8 cellular contexts compared by ENCODE assay signal in genomic region chr1:223081181-223081994, GRCh38.
A peak's percentile ranks its signal among the peaks of the same experiment; 100 is the strongest.
DNase-seq lines count a peak whose midpoint lies in the region; ATAC-seq and TF ChIP-seq lines count a peak whose summit lies in the region.

No MANE protein-coding gene starts in this region.

- peak; percentile 95 for ATAC-seq in RWPE2 (ENCODE audit: low read depth)

- no peak overlapping the region for H2BK15ac ChIP-seq in neuronal stem cell (ENCODE audit: low read length)

- no peak overlapping the region for H3K27ac ChIP-seq in RWPE2 (ENCODE audit: poor library complexity, severe bottlenecking)
- H3K27ac ChIP-seq in neuronal stem cell (replicated peaks; ENCODE audit: low read length), result peak overlapping the region; percentile 41
- peak overlapping the region; percentile 53 for H3K27ac ChIP-seq in stomach smooth muscle (ENCODE audit: low read length)

- no peaks in the 10 kb centered on the region; the same call in 1 of the 2 replicates for H3K27me3 ChIP-seq in H7 (ENCODE audit: control insufficient read depth, insufficient read depth, low read length)
- H3K27me3 ChIP-seq in RWPE2 (ENCODE audit: insufficient read depth, poor library complexity, severe bottlenecking), result no peaks in the 10 kb centered on the region
- H3K27me3 ChIP-seq in neuronal stem cell (ENCODE audit: control insufficient read depth in 3 of 3, insufficient read depth in 3 of 3, low read depth in 1 of 3, low read length in 3 of 3), result peaks cover 0 to 4% (median 0%) of the 10 kb centered on the region in 3 experiments
- no peaks in the 10 kb centered on the region for H3K27me3 ChIP-seq in stomach smooth muscle (ENCODE audit: control insufficient read depth in 1 of 2, insufficient read depth in 2 of 2, low read length in 2 of 2)

- no peak overlapping the region for H3K9ac ChIP-seq in neuronal stem cell (ENCODE audit: low read depth, low read length, poor library complexity)
- peak overlapping the region in 1 of 2 donors; percentile 58 for H3K9ac ChIP-seq in stomach smooth muscle (ENCODE audit: low read length in 2 of 2)

- H3K9me3 ChIP-seq in RWPE2 (ENCODE audit: severe bottlenecking), result no peaks in the 10 kb centered on the region
- no peaks in the 10 kb centered on the region for H3K9me3 ChIP-seq in neuronal stem cell (replicated peaks in 1 of 2; ENCODE audit: control insufficient read depth in 2 of 2, insufficient read depth in 1 of 2, low read depth in 1 of 2, low read length in 2 of 2)
- no peaks in the 10 kb centered on the region for H3K9me3 ChIP-seq in stomach smooth muscle (ENCODE audit: control insufficient read depth in 2 of 2, low read length in 2 of 2)

- DNase-seq in ELR (ENCODE audit: low read depth) (peak; percentile 93), H7 (peak; percentile 95), RWPE2 (ENCODE audit: low spot score) (peak; percentile 84), foreskin fibroblast (peak; percentile 79 to 92), neuronal stem cell (ENCODE audit: low spot score) (peak; percentile 88)
- peak; percentile 89 for DNase-seq in activated effector memory CD4-positive, alpha-beta T cell treated with anti-CD3 and anti-CD28 coated beads, Interleukin-2, amount 50 U/mL, for 16 hours

- no peak overlapping the region for H2BK12ac ChIP-seq in neuronal stem cell (ENCODE audit: low read length)

- H4K91ac ChIP-seq in neuronal stem cell (ENCODE audit: low read depth, low read length, poor library complexity), result no peak overlapping the region

- H3K14ac ChIP-seq in neuronal stem cell (ENCODE audit: low read length), result no peak overlapping the region

- H3K79me1 ChIP-seq in neuronal stem cell (ENCODE audit: low read depth, low read length), result no peaks in the 10 kb centered on the region

- H4K8ac ChIP-seq in neuronal stem cell (ENCODE audit: low read depth, low read length), result no peak overlapping the region

- WGBS in neuronal stem cell (ENCODE audit: extremely low coverage in 2 of 2, insufficient read length in 2 of 2, insufficient replicate concordance in 1 of 2), 2 donors, result no CpG with 5 or more reads among the region's 33 CpGs

- H2AFZ ChIP-seq in neuronal stem cell (ENCODE audit: low read length), result peak overlapping the region; percentile 88

- peak overlapping the region; percentile 35 for H2BK5ac ChIP-seq in neuronal stem cell (ENCODE audit: low read length)

- H3K4ac ChIP-seq in neuronal stem cell (ENCODE audit: low read length), result no peak overlapping the region

- no peak overlapping the region for H3K23ac ChIP-seq in neuronal stem cell (ENCODE audit: low read depth, low read length, poor library complexity)

- peak; percentile 98 for TF ChIP-seq CTCF in LNCAP (IDR thresholded peaks at IDR 0.05)
- peak; percentile 74 for TF ChIP-seq CTCF in RWPE2 (IDR thresholded peaks at IDR 0.05; ENCODE audit: poor library complexity, severe bottlenecking)
- TF ChIP-seq CTCF in foreskin fibroblast (IDR thresholded peaks at IDR 0.05; ENCODE audit: low read depth, low read length), result peak; percentile 83

- H2AK5ac ChIP-seq in neuronal stem cell (ENCODE audit: low read depth, low read length), result no peak overlapping the region

- no peaks in the 10 kb centered on the region for H3K4me1 ChIP-seq in RWPE2 (ENCODE audit: insufficient read depth, poor library complexity, severe bottlenecking)
- peaks cover 0 to 4% of the 10 kb centered on the region in 2 donors for H3K4me1 ChIP-seq in neuronal stem cell (ENCODE audit: control insufficient read depth in 2 of 2, insufficient read depth in 1 of 2, low read depth in 1 of 2, low read length in 2 of 2)
- H3K4me1 ChIP-seq in stomach smooth muscle (ENCODE audit: control insufficient read depth, insufficient read depth, low read length), result peaks cover 48% of the 10 kb centered on the region

- H3K18ac ChIP-seq in neuronal stem cell (ENCODE audit: low read length), result peak overlapping the region; percentile 9

- H3K4me3 ChIP-seq in H7 (ENCODE audit: insufficient read depth, low read depth, low read length) (0 out of 2 replicates have a peak overlapping the region, but pooled peaks have one; percentile 3), RWPE2 (ENCODE audit: severe bottlenecking) (no peak overlapping the region), foreskin fibroblast (ENCODE audit: low read depth in 1 of 2, low read length in 2 of 2) (peak overlapping the region; percentile 43 to 48), neuronal stem cell (ENCODE audit: low read length in 2 of 2) (peak overlapping the region in 1 of 2 donors; percentile 35), stomach smooth muscle (ENCODE audit: low read length in 2 of 2) (peak overlapping the region; percentile 40 to 69)

- no peak overlapping the region for H2BK120ac ChIP-seq in neuronal stem cell (ENCODE audit: low read depth, low read length)

- no peak overlapping the region for H3K4me2 ChIP-seq in neuronal stem cell (ENCODE audit: insufficient read depth, low read length, poor library complexity, severe bottlenecking)

- no peaks in the 10 kb centered on the region for H3K36me3 ChIP-seq in H7 (replicated peaks; ENCODE audit: control insufficient read depth, insufficient read depth, low read length)
- H3K36me3 ChIP-seq in RWPE2 (ENCODE audit: low read depth), result no peaks in the 10 kb centered on the region
- no peaks in the 10 kb centered on the region for H3K36me3 ChIP-seq in neuronal stem cell (replicated peaks in 1 of 2; ENCODE audit: control insufficient read depth in 2 of 2, insufficient read depth in 2 of 2, low read length in 2 of 2)
- H3K36me3 ChIP-seq in stomach smooth muscle (ENCODE audit: control insufficient read depth in 2 of 2, insufficient read depth in 2 of 2, low read length in 2 of 2), result no peaks in the 10 kb centered on the region
